Comparison of ENCODE assay signal across 1 cellular context in genomic region chr2:226114436-226114835, GRCh38.
TF ChIP-seq lines count a peak whose summit lies in the region.

No MANE protein-coding gene starts in this region.

TF ChIP-seq in HepG2, 621 proteins besides CTCF, POLR2A, EP300 and RAD21 (continued from another document and continues in another):
- peak; percentile 44; the same call in 1 of the 2 replicates for TF ChIP-seq ZNF292 (CRISPR knock-in tag; IDR thresholded peaks at IDR 0.05; ENCODE audit: borderline replicate concordance, low read depth)
- TF ChIP-seq BCL3 (CRISPR knock-in tag; IDR thresholded peaks at IDR 0.05): no peak
- no peak for TF ChIP-seq ATF4 (CRISPR knock-in tag; IDR thresholded peaks at IDR 0.05)
- TF ChIP-seq SMC3 (IDR thresholded peaks at IDR 0.05; ENCODE audit: low read length): peak; percentile 62; the same call in 1 of the 2 replicates
- no peak for TF ChIP-seq ZNF460 (CRISPR knock-in tag; IDR thresholded peaks at IDR 0.05; ENCODE audit: borderline replicate concordance)
- TF ChIP-seq PLRG1 (conservative IDR thresholded peaks at IDR 0.05): no peak
- TF ChIP-seq REL (CRISPR knock-in tag; conservative IDR thresholded peaks at IDR 0.05): no peak
- 0 out of 2 replicates have a peak, but pooled peaks have one; percentile 12 for TF ChIP-seq SALL1 (CRISPR knock-in tag; IDR thresholded peaks at IDR 0.05)
- no peak for TF ChIP-seq SMAD1 (CRISPR knock-in tag; IDR thresholded peaks at IDR 0.05; ENCODE audit: borderline replicate concordance, low read depth)
- 0 out of 2 replicates have a peak, but pooled peaks have one; percentile 13 for TF ChIP-seq TFAP4 (IDR thresholded peaks at IDR 0.05; ENCODE audit: borderline replicate concordance, low read depth)
- TF ChIP-seq ZNF552 (CRISPR knock-in tag; IDR thresholded peaks at IDR 0.05; ENCODE audit: borderline replicate concordance): no peak
- TF ChIP-seq PBX2 (CRISPR knock-in tag; IDR thresholded peaks at IDR 0.05): no peak
- TF ChIP-seq ZFYVE20 (CRISPR knock-in tag; IDR thresholded peaks at IDR 0.05; ENCODE audit: borderline replicate concordance, low read depth): no peak
- no peak for TF ChIP-seq CREB3 (CRISPR knock-in tag; IDR thresholded peaks at IDR 0.05)
- no peak for TF ChIP-seq SOX6 (IDR thresholded peaks at IDR 0.05)
- TF ChIP-seq SOX6 (CRISPR knock-in tag; IDR thresholded peaks at IDR 0.05): 0 out of 2 replicates have a peak, but pooled peaks have one; percentile 34
- TF ChIP-seq NCOR1 (IDR thresholded peaks at IDR 0.05; ENCODE audit: borderline replicate concordance, low read length): no peak
- TF ChIP-seq KDM2A (CRISPR knock-in tag; IDR thresholded peaks at IDR 0.05; ENCODE audit: borderline replicate concordance, low read depth): peak; percentile 50; the same call in 1 of the 2 replicates
- TF ChIP-seq RXRB (CRISPR knock-in tag; IDR thresholded peaks at IDR 0.05; ENCODE audit: borderline replicate concordance): 0 out of 2 replicates have a peak, but pooled peaks have one; percentile 43
- TF ChIP-seq ZBTB33 (CRISPR knock-in tag; IDR thresholded peaks at IDR 0.05): peak; percentile 47; the same call in 1 of the 2 replicates
- TF ChIP-seq ARID4A (CRISPR knock-in tag; IDR thresholded peaks at IDR 0.05; ENCODE audit: borderline replicate concordance): no peak
- no peak for TF ChIP-seq PRMT3 (CRISPR knock-in tag; IDR thresholded peaks at IDR 0.05; ENCODE audit: borderline replicate concordance, low read depth)
- TF ChIP-seq AHDC1 (CRISPR knock-in tag; IDR thresholded peaks at IDR 0.05; ENCODE audit: borderline replicate concordance): no peak
- TF ChIP-seq HOXA3 (CRISPR knock-in tag; IDR thresholded peaks at IDR 0.05): 0 out of 2 replicates have a peak, but pooled peaks have one; percentile 13
- TF ChIP-seq MAFK (conservative IDR thresholded peaks at IDR 0.05 in 1 of 2, IDR thresholded peaks at IDR 0.05 in 1 of 2; ENCODE audit: low read length in 2 of 2): no peak
- TF ChIP-seq ARNT2 (CRISPR knock-in tag; IDR thresholded peaks at IDR 0.05; ENCODE audit: low read depth): no peak
- no peak for TF ChIP-seq DRAP1 (CRISPR knock-in tag; IDR thresholded peaks at IDR 0.05)
- no peak for TF ChIP-seq ZNF572 (CRISPR knock-in tag; IDR thresholded peaks at IDR 0.05)
- TF ChIP-seq ZNF562 (CRISPR knock-in tag; IDR thresholded peaks at IDR 0.05; ENCODE audit: borderline replicate concordance): no peak
- TF ChIP-seq ZBTB26 (CRISPR knock-in tag; IDR thresholded peaks at IDR 0.05; ENCODE audit: borderline replicate concordance): 0 out of 2 replicates have a peak, but pooled peaks have one; percentile 34
- no peak for TF ChIP-seq PAWR (CRISPR knock-in tag; IDR thresholded peaks at IDR 0.05; ENCODE audit: borderline replicate concordance)
- TF ChIP-seq ZFP36 (IDR thresholded peaks at IDR 0.05; ENCODE audit: borderline replicate concordance, low read depth, low read length, partially characterized antibody): no peak
- peak; percentile 65 for TF ChIP-seq TEAD3 (CRISPR knock-in tag; optimal IDR thresholded peaks at IDR 0.05; ENCODE audit: borderline replicate concordance)
- TF ChIP-seq ZNF766 (CRISPR knock-in tag; IDR thresholded peaks at IDR 0.05; ENCODE audit: borderline replicate concordance): no peak
- no peak for TF ChIP-seq ZNF577 (CRISPR knock-in tag; IDR thresholded peaks at IDR 0.05; ENCODE audit: borderline replicate concordance, low read depth)
